20 cellular contexts compared by ENCODE assay signal in the genomic region with DNA sequence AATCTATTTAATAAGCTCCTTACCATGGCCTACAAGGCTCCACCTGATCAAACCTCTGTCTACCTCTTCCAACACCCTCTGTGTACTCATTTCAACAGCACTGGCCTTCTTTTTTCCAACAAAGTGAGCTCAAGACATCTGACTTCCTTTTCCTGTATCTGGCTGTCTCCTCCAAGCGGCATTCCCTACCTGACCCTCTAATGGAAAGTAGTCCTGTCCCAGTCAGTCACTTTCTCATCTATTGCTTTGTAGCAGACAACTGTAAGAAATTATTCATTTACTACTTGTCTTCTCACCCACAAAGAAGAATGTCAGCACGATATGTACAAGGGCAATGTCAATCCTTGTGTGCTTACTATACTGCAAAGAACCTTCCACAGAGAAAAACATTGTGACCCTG.
A peak's percentile ranks its signal among the peaks of the same experiment; 100 is the strongest.
DNase-seq lines count a peak whose midpoint lies in the region; ATAC-seq and TF ChIP-seq lines count a peak whose summit lies in the region.
"Had no signal": no experiment of that assay in that cellular context is flagged by ENCODE, and none has a peak within 500 bp of the region (broad histone marks: within the 10 kb centered on the region; RNA-seq: fewer than 3 reads in every experiment).

No MANE protein-coding gene starts in this region.

- H3K27ac Mint-ChIP-seq in MCF 10A (ENCODE audit: low read depth, unreplicated experiment) (peak overlapping the region; percentile 4), brain (peak overlapping the region in 3 of 5 experiments; percentile 13 to 32 (median 16)), natural killer cell (peak overlapping the region; percentile 38 to 57)
- H3K27ac Mint-ChIP-seq: CD8-positive, alpha-beta T cell; IgD-negative memory B cell had no signal

- H3K4me3 Mint-ChIP-seq in MCF 10A (ENCODE audit: unreplicated experiment): no peak overlapping the region
- H3K4me3 Mint-ChIP-seq in brain: peak overlapping the region in 1 of 5 experiments; percentile 42
- no peak overlapping the region for H3K4me3 Mint-ChIP-seq in natural killer cell
- H3K4me3 Mint-ChIP-seq: CD8-positive, alpha-beta T cell; IgD-negative memory B cell had no signal

- TF ChIP-seq CTCF in MCF 10A (IDR thresholded peaks at IDR 0.05; ENCODE audit: unreplicated experiment) (no peak), mammary epithelial cell (conservative IDR thresholded peaks at IDR 0.05 in 1 of 2, IDR thresholded peaks at IDR 0.05 in 1 of 2; ENCODE audit: extremely low read depth in 1 of 2, insufficient read depth in 1 of 2, low read depth in 1 of 2, low read length in 2 of 2) (no peak), brain (conservative IDR thresholded peaks at IDR 0.05) (no peak), natural killer cell (IDR thresholded peaks at IDR 0.05) (no peak), smooth muscle cell (IDR thresholded peaks at IDR 0.05; ENCODE audit: borderline replicate concordance, insufficient read depth, poor library complexity, severe bottlenecking) (no peak)

- ATAC-seq in natural killer cell (no peak), GM19395 (IDR thresholded peaks at IDR 0.05; ENCODE audit: unreplicated experiment) (no peak), HG02870 (IDR thresholded peaks at IDR 0.05; ENCODE audit: unreplicated experiment) (no peak)
- ATAC-seq: CD8-positive, alpha-beta T cell had no signal

- H3K9me3 Mint-ChIP-seq in MCF 10A (ENCODE audit: unreplicated experiment) (no peaks in the 10 kb centered on the region), brain (no peaks in the 10 kb centered on the region), natural killer cell (no peaks in the 10 kb centered on the region)
- H3K9me3 Mint-ChIP-seq: CD8-positive, alpha-beta T cell; IgD-negative memory B cell had no signal

- intact Hi-C loops in MCF 10A (cut with micrococcal nuclease): no loop called here
- intact Hi-C loops in mammary epithelial cell (cut with micrococcal nuclease): no loop called here
- intact Hi-C loops in natural killer cell (cut with micrococcal nuclease): no loop called here

- BruUV-seq in MCF 10A (replicated peaks; lab: Mats Ljungman, UMichigan) (no TSS peak), mammary epithelial cell (replicated peaks; lab: Mats Ljungman, UMichigan) (no TSS peak)

- H3K4me2 ChIP-seq in mammary epithelial cell (ENCODE audit: insufficient read depth, low read depth, low read length) (no peak overlapping the region), smooth muscle cell (peak overlapping the region; percentile 63)
- H3K4me2 ChIP-seq: SK-N-SH had no signal

- H3K9me3 ChIP-seq in mammary epithelial cell (replicated peaks; ENCODE audit: insufficient read depth, low read length): no peaks in the 10 kb centered on the region
- H3K9me3 ChIP-seq in smooth muscle cell (replicated peaks; ENCODE audit: low read depth): no peaks in the 10 kb centered on the region
- H3K9me3 ChIP-seq: Peyer's patch, SK-N-SH had no signal

- H3K4me1 ChIP-seq in mammary epithelial cell (ENCODE audit: insufficient read depth, low read length) (peaks cover 38% of the 10 kb centered on the region), smooth muscle cell (ENCODE audit: low read depth) (peaks cover 53% of the 10 kb centered on the region)

- H3K27me3 Mint-ChIP-seq in MCF 10A (ENCODE audit: insufficient read depth, unreplicated experiment): no peaks in the 10 kb centered on the region
- no peaks in the 10 kb centered on the region for H3K27me3 Mint-ChIP-seq in brain
- no peaks in the 10 kb centered on the region for H3K27me3 Mint-ChIP-seq in natural killer cell (ENCODE audit: low read depth in 2 of 2)
- H3K27me3 Mint-ChIP-seq: IgD-negative memory B cell had no signal

- no peaks in the 10 kb centered on the region for H3K27me3 ChIP-seq in mammary epithelial cell (ENCODE audit: insufficient read depth, low read length)
- no peaks in the 10 kb centered on the region for H3K27me3 ChIP-seq in smooth muscle cell (ENCODE audit: low read depth)
- H3K27me3 ChIP-seq: Peyer's patch had no signal

- H3K79me2 ChIP-seq in mammary epithelial cell (ENCODE audit: insufficient read depth, low read length) (peaks cover 93% of the 10 kb centered on the region), smooth muscle cell (ENCODE audit: low read depth) (peaks cover 98% of the 10 kb centered on the region)

- 96% methylated on average over 2 of the region's 2 CpGs for WGBS in mammary epithelial cell (ENCODE audit: low coverage, missing lambda C conversion rate)
- 70% methylated on average over 2 of the region's 2 CpGs for WGBS in smooth muscle cell (ENCODE audit: low lambda C conversion rate)

- H2AFZ ChIP-seq in mammary epithelial cell (ENCODE audit: low read depth, low read length): no peak overlapping the region
- no peak overlapping the region for H2AFZ ChIP-seq in smooth muscle cell (ENCODE audit: low read depth)

- CTCF ChIA-PET in MCF 10A (lab: Yijun Ruan, JAX): interaction anchor here (0.7 to 0.9 kb wide), 2 partner anchors 9 to 12 kb away, joined by 3 read pairs; no protein-coding TSS in a partner anchor
- CTCF ChIA-PET in mammary epithelial cell (lab: Charles Lee; ENCODE audit: low non-redundant PET): no interaction called here

- POLR2A ChIA-PET in MCF 10A (lab: Yijun Ruan, JAX): interaction anchor here (0.6 to 1.6 kb wide), 3 partner anchors 10 to 28 kb away, joined by 3 to 8 read pairs (median 3); no protein-coding TSS in a partner anchor

- H4K20me1 ChIP-seq in mammary epithelial cell (ENCODE audit: insufficient read depth, low read length) (peaks cover 8% of the 10 kb centered on the region), smooth muscle cell (ENCODE audit: low read depth) (peaks cover 100% of the 10 kb centered on the region)

- peaks cover 35% of the 10 kb centered on the region for H3K4me1 Mint-ChIP-seq in MCF 10A (ENCODE audit: insufficient read depth, unreplicated experiment)
- peaks cover 95% of the 10 kb centered on the region for H3K4me1 Mint-ChIP-seq in brain
- peaks cover 59 to 65% of the 10 kb centered on the region in 2 donors for H3K4me1 Mint-ChIP-seq in natural killer cell

- DNase-seq in MCF 10A (ENCODE audit: unreplicated experiment): no peak
- DNase-seq in mammary epithelial cell: no peak
- DNase-seq in natural killer cell: no peak
- no peak for DNase-seq in smooth muscle cell (lab: John Stamatoyannopoulos, UW; ENCODE audit: unreplicated experiment)
- no peak for DNase-seq in activated CD4-positive, alpha-beta T cell treated with anti-CD3 and anti-CD28 coated beads, Interleukin-2, amount 50 U/mL, for 4 hours
- DNase-seq: 8988T; CD8-positive, alpha-beta T cell; DND-41; GDM1; MV-4-11; NCI-H1417 treated with DMSO at 0.1 percent for 48 hours; NCI-H2029 treated with DMSO at 0.1 percent for 48 hours; NCI-H510A; Peyer's patch; Right ventricle myocardium superior; SK-N-SH had no signal

- H3K27ac ChIP-seq in mammary epithelial cell (ENCODE audit: insufficient read depth, low read depth, low read length): no peak overlapping the region
- peak overlapping the region; percentile 13 for H3K27ac ChIP-seq in smooth muscle cell (ENCODE audit: low read depth)
- H3K27ac ChIP-seq: Peyer's patch had no signal

- in situ Hi-C loops in mammary epithelial cell (cut with MboI; ENCODE audit: low sequenced_read_pairs in 2 of 2): no loop called here

- H3F3A ChIP-seq in smooth muscle cell (ENCODE audit: low read depth): peaks cover 20% of the 10 kb centered on the region

- no peak overlapping the region for H3K9ac ChIP-seq in mammary epithelial cell (ENCODE audit: insufficient read depth, low read length)
- H3K9ac ChIP-seq in smooth muscle cell (ENCODE audit: low read depth): no peak overlapping the region
- H3K9ac ChIP-seq: SK-N-SH had no signal

- H3K36me3 Mint-ChIP-seq in MCF 10A (ENCODE audit: insufficient read depth, unreplicated experiment) (peaks cover 7% of the 10 kb centered on the region), brain (no peaks in the 10 kb centered on the region), natural killer cell (no peaks in the 10 kb centered on the region)
- H3K36me3 Mint-ChIP-seq: CD8-positive, alpha-beta T cell; IgD-negative memory B cell had no signal

- H3K4me3 ChIP-seq in mammary epithelial cell (replicated peaks in 1 of 3; ENCODE audit: insufficient read depth in 1 of 3, low read depth in 2 of 3, low read length in 3 of 3) (no peak overlapping the region), smooth muscle cell (no peak overlapping the region)
- H3K4me3 ChIP-seq: Peyer's patch had no signal

- H3K36me3 ChIP-seq in mammary epithelial cell (ENCODE audit: insufficient read depth, low read length) (no peaks in the 10 kb centered on the region), smooth muscle cell (ENCODE audit: low read depth) (no peaks in the 10 kb centered on the region)
- H3K36me3 ChIP-seq: Peyer's patch had no signal

- dilution Hi-C loops in mammary epithelial cell (cut with HindIII; ENCODE audit: low sequenced_read_pairs): no loop called here
